In the genomic region with DNA sequence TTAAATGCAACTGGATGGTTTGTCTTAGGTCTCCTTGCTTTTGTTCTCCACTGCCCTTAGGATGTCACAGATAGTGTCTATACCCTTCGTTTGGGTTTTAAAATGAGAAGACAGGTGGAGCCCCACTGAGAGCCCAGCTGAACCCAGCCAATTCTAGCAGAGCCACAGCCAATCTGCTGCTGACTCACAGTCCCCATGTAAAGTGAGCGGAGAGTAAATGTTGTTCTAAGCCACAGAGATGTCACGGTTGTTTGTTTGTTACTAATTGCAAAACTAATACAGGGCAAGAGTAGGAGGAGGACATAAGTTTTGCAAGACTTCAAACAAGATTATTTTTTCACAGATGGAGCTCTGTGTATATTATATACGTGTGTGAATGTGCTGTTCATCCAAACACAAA, we compare ENCODE assay signal across 17 cellular contexts. TPM values are rescaled to one million over a fixed set of nuclear protein-coding genes. Genes with fewer than 3 reads are reported as not detected.
"Had no signal": no experiment of that assay in that cellular context is flagged by ENCODE, and none has a peak within 500 bp of the region (broad histone marks: within the 10 kb centered on the region; RNA-seq: fewer than 3 reads in every experiment).

No MANE protein-coding gene starts in this region.

- ATAC-seq: activated CD4-positive, CD25-positive, alpha-beta regulatory T cell treated with anti-CD3 and anti-CD28 coated beads, Interleukin-2, amount 50 U/mL, for 24 hours; esophagus mucosa; right cardiac atrium; stimulated activated memory B cell treated with anti-CD40 and anti-IgM and Interleukin-4, amounts not matched to agents 10 μg/mL and 1 μg/mL and 100 μg/mL, for 72 hours had no signal

- H3K9me3 ChIP-seq: transverse colon had no signal

- DNase-seq: activated effector memory CD4-positive, alpha-beta T cell treated with anti-CD3 and anti-CD28 coated beads, Interleukin-2, amount 50 U/mL, for 16 hours; activated naive CD8-positive, alpha-beta T cell treated with anti-CD3 and anti-CD28 coated beads for 36 hours; activated T-cell treated with anti-CD3 and anti-CD28 coated beads, Interleukin-2, amount 50 U/mL, for 1 hour; anterior cingulate cortex; dorsolateral prefrontal cortex; glutamatergic neuron; mesendoderm; occipital lobe; right cardiac atrium; transverse colon had no signal

- H3K27ac ChIP-seq: dorsolateral prefrontal cortex, transverse colon had no signal

- H3K27me3 ChIP-seq: dorsolateral prefrontal cortex, transverse colon had no signal

- H3K36me3 ChIP-seq: transverse colon had no signal

- H3K4me3 ChIP-seq: dorsolateral prefrontal cortex, transverse colon had no signal

RNA-seq across cellular contexts. Expression of gene AGXT2, which starts 50.5 kb away (rescaled TPM):
- total RNA-seq: activated naive CD8-positive, alpha-beta T cell treated with anti-CD3 and anti-CD28 coated beads for 36 hours; chondrocyte; dorsolateral prefrontal cortex; esophagus mucosa; occipital lobe; progenitor cell of endocrine pancreas; right cardiac atrium; subcutaneous adipose tissue; T-helper 2 cell treated with Interferon-gamma antibody and Interleukin-4, amounts not matched to agents 100 ng/mL and 5 ng/mL, for 36 hours; transverse colon had no signal
- polyA plus RNA-seq: right cardiac atrium had no signal
